Comparison of ENCODE assay signal across 17 cellular contexts in the genomic region with DNA sequence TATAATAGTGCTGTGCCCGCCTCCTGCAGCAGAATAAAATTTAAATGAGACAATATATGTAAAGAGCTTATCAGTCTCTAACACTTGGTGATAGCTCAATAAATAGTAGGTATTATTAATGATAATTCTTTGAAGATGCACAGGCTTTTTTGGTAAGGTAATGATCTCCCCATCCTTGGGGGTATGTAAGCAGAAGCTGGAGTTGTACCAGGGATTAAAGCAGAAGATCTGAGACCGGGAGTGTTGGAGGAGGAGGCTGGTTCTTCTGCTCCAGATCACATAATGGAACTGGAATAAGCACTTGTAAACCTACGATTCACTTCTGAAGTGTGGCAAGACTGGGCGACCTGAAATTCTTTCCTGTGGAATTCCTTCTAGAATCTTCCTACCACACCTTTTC. TPM values are rescaled to one million over a fixed set of nuclear protein-coding genes. Genes with fewer than 3 reads are reported as not detected.
A peak's percentile ranks its signal among the peaks of the same experiment; 100 is the strongest.
DNase-seq lines count a peak whose midpoint lies in the region; ATAC-seq, FAIRE-seq and TF ChIP-seq lines count a peak whose summit lies in the region.
"Had no signal": no experiment of that assay in that cellular context is flagged by ENCODE, and none has a peak within 500 bp of the region (broad histone marks: within the 10 kb centered on the region; RNA-seq: fewer than 3 reads in every experiment).

No MANE protein-coding gene starts in this region.

- no peak for TF ChIP-seq POLR2A in transverse colon (IDR thresholded peaks at IDR 0.05)

- H3K4me2 ChIP-seq in PC-3 (ENCODE audit: low read length) (peak overlapping the region; percentile 41), astrocyte (ENCODE audit: low read length) (peak overlapping the region; percentile 9)
- H3K4me2 ChIP-seq: A549 had no signal

- intact Hi-C loops in PC-3 (cut with micrococcal nuclease) = loop anchor here (1.0 to 5.0 kb wide), 2 partner anchors 45 to 66 kb away; no protein-coding TSS in a partner anchor
- intact Hi-C loops in mucosa of descending colon (cut with DNase I, micrococcal nuclease) = no loop called here
- intact Hi-C loops in transverse colon (cut with DNase I; ENCODE audit: low total_unique reads) = no loop called here

- DNase-seq in PC-3 (no peak), astrocyte (ENCODE audit: low read depth) (no peak), mucosa of descending colon (no peak), transverse colon (no peak), NCI-H82 treated with DMSO at 0.1 percent for 48 hours (lab: John Stamatoyannopoulos, UW; ENCODE audit: unreplicated experiment) (no peak), SKM-1 (lab: John Stamatoyannopoulos, UW; ENCODE audit: unreplicated experiment) (no peak)
- DNase-seq in effector memory CD8-positive, alpha-beta T cell = no peak
- DNase-seq: BE2C; Caco-2; CD8-positive, alpha-beta T cell; H7 had no signal

- H3K27ac ChIP-seq in PC-3 (ENCODE audit: low read length) = peak overlapping the region; percentile 63
- no peak overlapping the region for H3K27ac ChIP-seq in astrocyte (ENCODE audit: low read depth, low read length)
- peak overlapping the region; percentile 28 to 40 (median 34) for H3K27ac ChIP-seq in transverse colon
- H3K27ac ChIP-seq: A549, C4-2B, GM23248 had no signal

- 79% methylated on average over 4 of the region's 4 CpGs for whole genome bisulfite sequencing in transverse colon (ENCODE audit: low coverage in 1 of 2), 2 donors

- POLR2A ChIA-PET in PC-3 (lab: Charles Lee; ENCODE audit: unreplicated experiment) = interaction anchor here (0.5 to 1.1 kb wide), 2 partner anchors 9 to 774 kb away, joined by 7 to 9 read pairs; a partner anchor contains a TSS

- H3K9ac ChIP-seq in PC-3 (ENCODE audit: low read length) (no peak overlapping the region), astrocyte (ENCODE audit: low read length) (no peak overlapping the region)
- H3K9ac ChIP-seq: GM23248 had no signal

- H2AFZ ChIP-seq in PC-3 (ENCODE audit: low read length) = no peak overlapping the region
- no peak overlapping the region for H2AFZ ChIP-seq in astrocyte (ENCODE audit: low read depth, low read length)
- H2AFZ ChIP-seq: GM23248 had no signal

- no peaks in the 10 kb centered on the region for H3K36me3 ChIP-seq in PC-3 (ENCODE audit: low read depth, low read length)
- H3K36me3 ChIP-seq in astrocyte (ENCODE audit: insufficient read depth, low read length) = no peaks in the 10 kb centered on the region
- no peaks in the 10 kb centered on the region for H3K36me3 ChIP-seq in mucosa of descending colon (ENCODE audit: low read depth)
- H3K36me3 ChIP-seq in transverse colon = no peaks in the 10 kb centered on the region
- H3K36me3 ChIP-seq: BE2C had no signal

- H3K9me3 ChIP-seq in PC-3 (ENCODE audit: low read length) = no peaks in the 10 kb centered on the region
- no peaks in the 10 kb centered on the region for H3K9me3 ChIP-seq in astrocyte (ENCODE audit: insufficient read depth, low read depth, low read length)
- no peaks in the 10 kb centered on the region for H3K9me3 ChIP-seq in mucosa of descending colon
- no peaks in the 10 kb centered on the region for H3K9me3 ChIP-seq in transverse colon
- H3K9me3 ChIP-seq: A549, BE2C, Caco-2 had no signal

- no peaks in the 10 kb centered on the region for H3K36me3 Mint-ChIP-seq in astrocyte (ENCODE audit: low read depth, unreplicated experiment)
- H3K36me3 Mint-ChIP-seq in effector memory CD8-positive, alpha-beta T cell (ENCODE audit: insufficient read depth) = no peaks in the 10 kb centered on the region
- H3K36me3 Mint-ChIP-seq: CD8-positive, alpha-beta T cell; IgD-negative memory B cell had no signal

- H4K20me1 ChIP-seq in PC-3 (ENCODE audit: low read length) (no peaks in the 10 kb centered on the region), astrocyte (ENCODE audit: insufficient read depth, low read length) (no peaks in the 10 kb centered on the region)

- in situ Hi-C loops in transverse colon (cut with MboI; ENCODE audit: low pct_ligation_motif_present in 1 of 4, low pct_unique_long_range_greater_than_20kb in 1 of 4, low sequenced_read_pairs in 3 of 4) = no loop called here

- no peak overlapping the region for H3K4me3 Mint-ChIP-seq in astrocyte (ENCODE audit: unreplicated experiment)
- H3K4me3 Mint-ChIP-seq in effector memory CD8-positive, alpha-beta T cell = no peak overlapping the region
- H3K4me3 Mint-ChIP-seq: CD8-positive, alpha-beta T cell; IgD-negative memory B cell had no signal

- no peak for TF ChIP-seq EP300 in transverse colon (IDR thresholded peaks at IDR 0.05; ENCODE audit: low read depth)

- H3K4me1 Mint-ChIP-seq in astrocyte (ENCODE audit: low read depth, unreplicated experiment) = peaks cover 26% of the 10 kb centered on the region
- H3K4me1 Mint-ChIP-seq in effector memory CD8-positive, alpha-beta T cell (ENCODE audit: low read depth in 2 of 2) = peaks cover 0 to 1% of the 10 kb centered on the region in 2 donors
- H3K4me1 Mint-ChIP-seq: IgD-negative memory B cell had no signal

- no peak overlapping the region for H3K27ac Mint-ChIP-seq in astrocyte (ENCODE audit: unreplicated experiment)
- H3K27ac Mint-ChIP-seq in effector memory CD8-positive, alpha-beta T cell = no peak overlapping the region
- H3K27ac Mint-ChIP-seq: CD8-positive, alpha-beta T cell had no signal

- no peaks in the 10 kb centered on the region for H3F3A ChIP-seq in PC-3 (ENCODE audit: low read length, unreplicated experiment)

- no peak overlapping the region for H3K4me3 ChIP-seq in PC-3 (ENCODE audit: low read length)
- no peak overlapping the region for H3K4me3 ChIP-seq in astrocyte (ENCODE audit: insufficient read depth, low read depth, low read length)
- H3K4me3 ChIP-seq in mucosa of descending colon = no peak overlapping the region
- no peak overlapping the region for H3K4me3 ChIP-seq in transverse colon
- H3K4me3 ChIP-seq: A549, GM23248 had no signal

- H3K27me3 Mint-ChIP-seq in astrocyte (ENCODE audit: low read depth, unreplicated experiment) = no peaks in the 10 kb centered on the region
- peaks cover 0 to 15% of the 10 kb centered on the region in 2 donors for H3K27me3 Mint-ChIP-seq in effector memory CD8-positive, alpha-beta T cell

- BruUV-seq in PC-3 (replicated peaks; lab: Mats Ljungman, UMichigan) = no TSS peak

- CTCF ChIA-PET in PC-3 (lab: Charles Lee) = interaction anchor here (0.6 to 0.7 kb wide), 2 partner anchors 24 to 58 kb away, joined by 3 to 6 read pairs; a partner anchor contains a TSS

- TF ChIP-seq CTCF in PC-3 (conservative IDR thresholded peaks at IDR 0.05; ENCODE audit: low read depth, low read length) (no peak), astrocyte (IDR thresholded peaks at IDR 0.05; ENCODE audit: insufficient read depth, low read depth, low read length) (no peak), mucosa of descending colon (IDR thresholded peaks at IDR 0.05) (no peak), transverse colon (IDR thresholded peaks at IDR 0.05) (no peak)

- no peaks in the 10 kb centered on the region for H3K27me3 ChIP-seq in PC-3 (ENCODE audit: low read length)
- H3K27me3 ChIP-seq in astrocyte (ENCODE audit: insufficient read depth, low read length) = no peaks in the 10 kb centered on the region
- H3K27me3 ChIP-seq in transverse colon = no peaks in the 10 kb centered on the region
- H3K27me3 ChIP-seq: BE2C had no signal

- H3K9me2 ChIP-seq in PC-3 (replicated peaks; ENCODE audit: low read length) = no peaks in the 10 kb centered on the region

- H3K9me3 Mint-ChIP-seq in astrocyte (ENCODE audit: unreplicated experiment) = peaks cover 2% of the 10 kb centered on the region
- no peaks in the 10 kb centered on the region for H3K9me3 Mint-ChIP-seq in effector memory CD8-positive, alpha-beta T cell
- H3K9me3 Mint-ChIP-seq: CD8-positive, alpha-beta T cell; IgD-negative memory B cell had no signal

- no peak for FAIRE-seq in astrocyte (lab: Jason Lieb, UNC)
- FAIRE-seq: A549 had no signal

- H3K4me1 ChIP-seq in PC-3 (ENCODE audit: insufficient read depth, low read length) (peaks cover 47% of the 10 kb centered on the region), astrocyte (ENCODE audit: insufficient read depth, low read length) (peaks cover 12% of the 10 kb centered on the region), mucosa of descending colon (ENCODE audit: low read depth) (no peaks in the 10 kb centered on the region), transverse colon (no peaks in the 10 kb centered on the region)
- H3K4me1 ChIP-seq: A549 had no signal

- no peak for ATAC-seq in PC-3
- peak; percentile 2 for ATAC-seq in mucosa of descending colon
- ATAC-seq in effector memory CD8-positive, alpha-beta T cell (replicated peaks) = no peak
- ATAC-seq: CD8-positive, alpha-beta T cell had no signal

- no peaks in the 10 kb centered on the region for H3K79me2 ChIP-seq in PC-3 (ENCODE audit: low read length)
- no peaks in the 10 kb centered on the region for H3K79me2 ChIP-seq in astrocyte (ENCODE audit: insufficient read depth, low read length)

RNA-seq across cellular contexts. Expression of a gene that starts 8.4 kb away (rescaled TPM):
- 12.6 and 15.6 TPM in 2 replicates for total RNA-seq in PC-3 (2014; rRNA removed)
- total RNA-seq in astrocyte = 0.19 and 0.45 TPM in 2 replicates
- 1 to 10 TPM; 1.8 to 3.4 (median 2.4) TPM for total RNA-seq in mucosa of descending colon
- total RNA-seq in transverse colon = 1 to 10 TPM in 2 of 4 donors, under 1 TPM in 1, not detected in 1; 0.96 to 3.4 (median 1.1) TPM
- total RNA-seq: CD8-positive, alpha-beta T cell; Daoy; GM23248; HT1080 had no signal

RNA-seq across cellular contexts. Expression of a gene that starts 58.0 kb away (rescaled TPM):
- total RNA-seq in PC-3 (2014; rRNA removed) (50.6 and 58.5 TPM in 2 replicates), astrocyte (37.0 and 40.0 TPM in 2 replicates), mucosa of descending colon (10 to 100 TPM; 22.3 to 33.8 (median 29.6) TPM), transverse colon (10 to 100 TPM; 17.1 to 29.1 (median 25.1) TPM)
